Comparison of ENCODE assay signal across 8 cellular contexts in the genomic region with DNA sequence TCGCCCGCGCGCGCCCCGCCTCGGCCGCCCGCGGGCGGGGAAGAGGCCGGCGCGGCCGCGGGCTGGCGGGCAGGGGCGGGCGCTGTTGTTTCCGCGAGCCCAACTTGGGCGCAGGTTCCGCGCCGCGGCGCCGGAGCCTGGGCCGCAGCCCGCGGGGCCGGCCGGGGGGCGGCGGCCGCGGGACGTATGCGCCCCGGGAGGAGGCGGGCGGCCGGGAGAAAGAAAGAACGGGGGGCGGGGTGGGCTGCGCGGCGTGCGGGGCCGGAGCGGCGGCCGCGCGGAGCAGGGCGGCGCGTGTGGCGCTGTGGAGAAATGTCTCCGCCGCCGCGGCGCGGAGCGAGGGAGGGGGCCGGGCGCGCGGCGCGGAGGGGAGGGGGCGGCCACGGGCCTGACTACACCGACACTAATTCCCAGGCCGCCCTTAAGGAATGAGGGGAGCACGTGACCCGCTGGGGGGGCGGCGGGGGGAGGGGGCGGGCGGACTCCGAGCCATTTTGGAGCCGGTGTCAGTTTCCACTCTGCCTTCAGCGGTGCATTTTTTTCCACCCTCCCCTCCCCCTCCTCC. TPM values are rescaled to one million over a fixed set of nuclear protein-coding genes. Genes with fewer than 3 reads are reported as not detected.
DNase-seq lines count a peak whose midpoint lies in the region; ATAC-seq, FAIRE-seq and TF ChIP-seq lines count a peak whose summit lies in the region.

A gene (plus strand): TSS at position 509 of the 565 bp plus-strand sequence. CDS start 5,351 bp downstream, outside the sequence.

- H3K9me3 ChIP-seq in RWPE2 (ENCODE audit: severe bottlenecking) = no peaks in the 10 kb centered on the region

- H3K36me3 Mint-ChIP-seq in activated naive CD8-positive, alpha-beta T cell = no peaks in the 10 kb centered on the region
- no peaks in the 10 kb centered on the region for H3K36me3 Mint-ChIP-seq in nephron progenitor cell (ENCODE audit: low read depth)

- no peak for TF ChIP-seq RAD21 in Ishikawa (IDR thresholded peaks at IDR 0.05; ENCODE audit: low read depth)

- H3K4me1 Mint-ChIP-seq in activated naive CD8-positive, alpha-beta T cell (ENCODE audit: low read depth) = peaks cover 54% of the 10 kb centered on the region
- peaks cover 69% of the 10 kb centered on the region for H3K4me1 Mint-ChIP-seq in nephron progenitor cell

- no peaks in the 10 kb centered on the region for H3K9me3 Mint-ChIP-seq in activated naive CD8-positive, alpha-beta T cell (ENCODE audit: low read depth)
- H3K9me3 Mint-ChIP-seq in nephron progenitor cell = no peaks in the 10 kb centered on the region

- no peaks in the 10 kb centered on the region for H3K36me3 ChIP-seq in RWPE2 (ENCODE audit: low read depth)

- peak within 1 kb of the TSS; percentile 35 for H3K27ac ChIP-seq in RWPE2 (ENCODE audit: poor library complexity, severe bottlenecking)

- TF ChIP-seq CTCF in RWPE2 (IDR thresholded peaks at IDR 0.05; ENCODE audit: poor library complexity, severe bottlenecking) (peak; percentile 20), nephron progenitor cell (IDR thresholded peaks at IDR 0.05) (no peak)

- TF ChIP-seq EP300 in Ishikawa (IDR thresholded peaks at IDR 0.05; ENCODE audit: borderline replicate concordance) = no peak

- peak within 1 kb of the TSS; percentile 93 for H3K27ac Mint-ChIP-seq in activated naive CD8-positive, alpha-beta T cell
- no peak within 1 kb of the TSS for H3K27ac Mint-ChIP-seq in nephron progenitor cell

- peak within 1 kb of the TSS; percentile 93 for H3K4me3 ChIP-seq in RWPE2 (ENCODE audit: severe bottlenecking)

- ATAC-seq in GM18909 (IDR thresholded peaks at IDR 0.05; ENCODE audit: poor library complexity, unreplicated experiment) (peak; percentile 26), RWPE2 (ENCODE audit: low read depth) (peak; percentile 22)

- peaks cover 16% of the 10 kb centered on the region for H3K4me1 ChIP-seq in RWPE2 (ENCODE audit: insufficient read depth, poor library complexity, severe bottlenecking)

- DNase-seq in AG08396 (ENCODE audit: low spot score) (peak; percentile 91), RWPE2 (ENCODE audit: low spot score) (no peak), frontal cortex (ENCODE audit: low spot score in 2 of 2) (peak; percentile 89 to 94), nephron progenitor cell (peak; percentile 81), ureter (ENCODE audit: low spot score) (peak; percentile 83)

- no peak for FAIRE-seq in frontal cortex (lab: Jason Lieb, UNC)

- peak within 1 kb of the TSS; percentile 93 for H3K4me3 Mint-ChIP-seq in activated naive CD8-positive, alpha-beta T cell
- peak within 1 kb of the TSS; percentile 94 for H3K4me3 Mint-ChIP-seq in nephron progenitor cell

- peaks cover 14% of the 10 kb centered on the region for H3K27me3 Mint-ChIP-seq in activated naive CD8-positive, alpha-beta T cell
- H3K27me3 Mint-ChIP-seq in nephron progenitor cell (ENCODE audit: low read depth, poor library complexity) = peaks cover 67% of the 10 kb centered on the region

- peaks cover 33% of the 10 kb centered on the region for H3K27me3 ChIP-seq in RWPE2 (ENCODE audit: insufficient read depth, poor library complexity, severe bottlenecking)

TF ChIP-seq in Ishikawa, 13 proteins besides CTCF, POLR2A, EP300 and RAD21:
- 0 out of 2 replicates have a peak, but pooled peaks have one; percentile 5 for TF ChIP-seq TEAD4 (IDR thresholded peaks at IDR 0.05)
- TF ChIP-seq, protein P1, sequence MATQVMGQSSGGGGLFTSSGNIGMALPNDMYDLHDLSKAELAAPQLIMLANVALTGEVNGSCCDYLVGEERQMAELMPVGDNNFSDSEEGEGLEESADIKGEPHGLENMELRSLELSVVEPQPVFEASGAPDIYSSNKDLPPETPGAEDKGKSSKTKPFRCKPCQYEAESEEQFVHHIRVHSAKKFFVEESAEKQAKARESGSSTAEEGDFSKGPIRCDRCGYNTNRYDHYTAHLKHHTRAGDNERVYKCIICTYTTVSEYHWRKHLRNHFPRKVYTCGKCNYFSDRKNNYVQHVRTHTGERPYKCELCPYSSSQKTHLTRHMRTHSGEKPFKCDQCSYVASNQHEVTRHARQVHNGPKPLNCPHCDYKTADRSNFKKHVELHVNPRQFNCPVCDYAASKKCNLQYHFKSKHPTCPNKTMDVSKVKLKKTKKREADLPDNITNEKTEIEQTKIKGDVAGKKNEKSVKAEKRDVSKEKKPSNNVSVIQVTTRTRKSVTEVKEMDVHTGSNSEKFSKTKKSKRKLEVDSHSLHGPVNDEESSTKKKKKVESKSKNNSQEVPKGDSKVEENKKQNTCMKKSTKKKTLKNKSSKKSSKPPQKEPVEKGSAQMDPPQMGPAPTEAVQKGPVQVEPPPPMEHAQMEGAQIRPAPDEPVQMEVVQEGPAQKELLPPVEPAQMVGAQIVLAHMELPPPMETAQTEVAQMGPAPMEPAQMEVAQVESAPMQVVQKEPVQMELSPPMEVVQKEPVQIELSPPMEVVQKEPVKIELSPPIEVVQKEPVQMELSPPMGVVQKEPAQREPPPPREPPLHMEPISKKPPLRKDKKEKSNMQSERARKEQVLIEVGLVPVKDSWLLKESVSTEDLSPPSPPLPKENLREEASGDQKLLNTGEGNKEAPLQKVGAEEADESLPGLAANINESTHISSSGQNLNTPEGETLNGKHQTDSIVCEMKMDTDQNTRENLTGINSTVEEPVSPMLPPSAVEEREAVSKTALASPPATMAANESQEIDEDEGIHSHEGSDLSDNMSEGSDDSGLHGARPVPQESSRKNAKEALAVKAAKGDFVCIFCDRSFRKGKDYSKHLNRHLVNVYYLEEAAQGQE (IDR thresholded peaks at IDR 0.05; ENCODE audit: low read depth) = no peak
- TF ChIP-seq, protein P2, sequence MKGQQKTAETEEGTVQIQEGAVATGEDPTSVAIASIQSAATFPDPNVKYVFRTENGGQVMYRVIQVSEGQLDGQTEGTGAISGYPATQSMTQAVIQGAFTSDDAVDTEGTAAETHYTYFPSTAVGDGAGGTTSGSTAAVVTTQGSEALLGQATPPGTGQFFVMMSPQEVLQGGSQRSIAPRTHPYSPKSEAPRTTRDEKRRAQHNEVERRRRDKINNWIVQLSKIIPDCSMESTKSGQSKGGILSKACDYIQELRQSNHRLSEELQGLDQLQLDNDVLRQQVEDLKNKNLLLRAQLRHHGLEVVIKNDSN (IDR thresholded peaks at IDR 0.05) = peak; percentile 87
- no peak for TF ChIP-seq YY1 (IDR thresholded peaks at IDR 0.05; ENCODE audit: low read depth)
- TF ChIP-seq ZBTB7A (IDR thresholded peaks at IDR 0.05; ENCODE audit: low read depth) = peak; percentile 7; the same call in 1 of the 2 replicates
- TF ChIP-seq, protein P3, sequence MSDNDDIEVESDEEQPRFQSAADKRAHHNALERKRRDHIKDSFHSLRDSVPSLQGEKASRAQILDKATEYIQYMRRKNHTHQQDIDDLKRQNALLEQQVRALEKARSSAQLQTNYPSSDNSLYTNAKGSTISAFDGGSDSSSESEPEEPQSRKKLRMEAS (IDR thresholded peaks at IDR 0.05) = no peak

RNA-seq across cellular contexts. Expression of the gene that starts here (rescaled TPM):
- total RNA-seq in frontal cortex (129 TPM), ureter (51.4 TPM)
